ENCODE assay signal across 1 cellular context in the genomic region with DNA sequence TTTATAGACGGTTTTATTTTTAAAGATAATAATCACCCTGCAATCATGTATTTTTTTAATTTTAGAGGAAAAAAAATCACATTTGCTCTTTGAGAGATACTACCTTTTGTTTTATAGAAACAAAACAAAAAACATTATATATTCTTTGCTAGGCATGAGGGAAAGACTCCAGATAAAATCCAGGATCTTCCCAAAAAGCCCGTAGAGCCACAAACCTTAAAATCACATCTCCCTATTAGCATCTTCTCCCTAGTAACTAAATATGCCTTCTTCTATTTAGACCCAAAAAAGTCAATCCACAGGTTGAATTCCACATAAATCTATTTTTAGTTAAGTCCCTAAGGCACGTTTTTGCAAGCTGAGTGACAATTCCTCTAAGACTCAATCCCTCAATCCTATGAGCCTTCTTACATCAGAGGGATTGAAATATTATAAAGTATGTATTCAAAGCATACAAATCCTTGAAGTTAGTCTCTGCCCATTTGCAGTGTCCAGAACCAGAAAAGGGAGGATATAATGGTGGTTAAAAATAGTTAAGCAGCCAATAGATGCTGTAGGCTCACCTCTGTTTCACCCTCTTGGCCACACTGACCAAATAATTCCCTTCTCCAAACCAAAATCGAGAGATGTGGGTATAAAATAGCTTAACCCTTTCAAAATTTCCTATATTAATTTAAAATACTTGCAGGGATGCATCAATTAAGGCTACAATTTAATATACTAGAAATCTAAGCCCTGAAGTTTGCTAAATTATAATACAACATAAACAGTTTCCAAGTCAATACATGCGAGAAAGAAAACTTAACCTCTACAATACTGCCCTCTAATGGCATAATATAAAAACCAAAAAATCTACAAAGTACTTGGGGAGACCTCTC.
TF ChIP-seq lines count a peak whose summit lies in the region.

No MANE protein-coding gene starts in this region.

TF ChIP-seq in HepG2, 621 proteins besides CTCF, POLR2A, EP300 and RAD21 (continued from another document):
- TF ChIP-seq HNF1A (IDR thresholded peaks at IDR 0.05; ENCODE audit: low read depth): no peak
- TF ChIP-seq HNF1A (CRISPR knock-in tag; IDR thresholded peaks at IDR 0.05; ENCODE audit: borderline replicate concordance): no peak
- TF ChIP-seq ZNF772 (CRISPR knock-in tag; IDR thresholded peaks at IDR 0.05): no peak
- TF ChIP-seq HNRNPUL1 (IDR thresholded peaks at IDR 0.05; ENCODE audit: low read depth, low read length): no peak
- no peak for TF ChIP-seq HMGA1 (CRISPR knock-in tag; conservative IDR thresholded peaks at IDR 0.05)
- TF ChIP-seq, protein P1, sequence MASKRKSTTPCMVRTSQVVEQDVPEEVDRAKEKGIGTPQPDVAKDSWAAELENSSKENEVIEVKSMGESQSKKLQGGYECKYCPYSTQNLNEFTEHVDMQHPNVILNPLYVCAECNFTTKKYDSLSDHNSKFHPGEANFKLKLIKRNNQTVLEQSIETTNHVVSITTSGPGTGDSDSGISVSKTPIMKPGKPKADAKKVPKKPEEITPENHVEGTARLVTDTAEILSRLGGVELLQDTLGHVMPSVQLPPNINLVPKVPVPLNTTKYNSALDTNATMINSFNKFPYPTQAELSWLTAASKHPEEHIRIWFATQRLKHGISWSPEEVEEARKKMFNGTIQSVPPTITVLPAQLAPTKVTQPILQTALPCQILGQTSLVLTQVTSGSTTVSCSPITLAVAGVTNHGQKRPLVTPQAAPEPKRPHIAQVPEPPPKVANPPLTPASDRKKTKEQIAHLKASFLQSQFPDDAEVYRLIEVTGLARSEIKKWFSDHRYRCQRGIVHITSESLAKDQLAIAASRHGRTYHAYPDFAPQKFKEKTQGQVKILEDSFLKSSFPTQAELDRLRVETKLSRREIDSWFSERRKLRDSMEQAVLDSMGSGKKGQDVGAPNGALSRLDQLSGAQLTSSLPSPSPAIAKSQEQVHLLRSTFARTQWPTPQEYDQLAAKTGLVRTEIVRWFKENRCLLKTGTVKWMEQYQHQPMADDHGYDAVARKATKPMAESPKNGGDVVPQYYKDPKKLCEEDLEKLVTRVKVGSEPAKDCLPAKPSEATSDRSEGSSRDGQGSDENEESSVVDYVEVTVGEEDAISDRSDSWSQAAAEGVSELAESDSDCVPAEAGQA (IDR thresholded peaks at IDR 0.05; ENCODE audit: low read depth): no peak
- TF ChIP-seq, protein P1 (CRISPR knock-in tag; IDR thresholded peaks at IDR 0.05; ENCODE audit: borderline replicate concordance): no peak
- no peak for TF ChIP-seq ZNF792 (CRISPR knock-in tag; IDR thresholded peaks at IDR 0.05)
- TF ChIP-seq ZNF430 (CRISPR knock-in tag; IDR thresholded peaks at IDR 0.05): no peak
- TF ChIP-seq ZNF609 (CRISPR knock-in tag; IDR thresholded peaks at IDR 0.05; ENCODE audit: borderline replicate concordance): no peak
- TF ChIP-seq, protein P2, sequence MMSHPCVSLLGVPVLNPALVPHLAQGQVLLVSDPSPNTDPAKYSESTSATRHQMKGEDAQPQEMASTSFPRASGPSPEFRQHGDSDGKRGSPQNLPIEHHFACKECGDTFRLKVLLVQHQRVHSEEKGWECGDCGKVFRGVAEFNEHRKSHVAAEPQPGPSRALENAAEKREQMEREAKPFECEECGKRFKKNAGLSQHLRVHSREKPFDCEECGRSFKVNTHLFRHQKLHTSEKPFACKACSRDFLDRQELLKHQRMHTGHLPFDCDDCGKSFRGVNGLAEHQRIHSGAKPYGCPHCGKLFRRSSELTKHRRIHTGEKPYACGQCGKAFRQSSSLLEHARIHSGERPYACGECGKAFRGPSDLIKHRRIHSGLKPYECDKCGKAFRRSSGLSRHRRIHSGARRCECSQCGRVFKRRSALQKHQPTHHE (CRISPR knock-in tag; IDR thresholded peaks at IDR 0.05; ENCODE audit: borderline replicate concordance): no peak
- TF ChIP-seq, protein P3, sequence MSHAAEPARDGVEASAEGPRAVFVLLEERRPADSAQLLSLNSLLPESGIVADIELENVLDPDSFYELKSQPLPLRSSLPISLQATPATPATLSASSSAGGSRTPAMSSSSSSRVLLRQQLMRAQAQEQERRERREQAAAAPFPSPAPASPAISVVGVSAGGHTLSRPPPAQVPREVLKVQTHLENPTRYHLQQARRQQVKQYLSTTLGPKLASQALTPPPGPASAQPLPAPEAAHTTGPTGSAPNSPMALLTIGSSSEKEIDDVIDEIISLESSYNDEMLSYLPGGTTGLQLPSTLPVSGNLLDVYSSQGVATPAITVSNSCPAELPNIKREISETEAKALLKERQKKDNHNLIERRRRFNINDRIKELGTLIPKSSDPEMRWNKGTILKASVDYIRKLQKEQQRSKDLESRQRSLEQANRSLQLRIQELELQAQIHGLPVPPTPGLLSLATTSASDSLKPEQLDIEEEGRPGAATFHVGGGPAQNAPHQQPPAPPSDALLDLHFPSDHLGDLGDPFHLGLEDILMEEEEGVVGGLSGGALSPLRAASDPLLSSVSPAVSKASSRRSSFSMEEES (CRISPR knock-in tag; IDR thresholded peaks at IDR 0.05): no peak
- peak; percentile 47; the same call in 1 of the 2 replicates for TF ChIP-seq SMC3 (IDR thresholded peaks at IDR 0.05; ENCODE audit: low read length)
- TF ChIP-seq ETV5 (CRISPR knock-in tag; IDR thresholded peaks at IDR 0.05; ENCODE audit: borderline replicate concordance): no peak
- no peak for TF ChIP-seq TAF15 (IDR thresholded peaks at IDR 0.05; ENCODE audit: low read depth, low read length, poor library complexity, severe bottlenecking)
- no peak for TF ChIP-seq ZNF564 (CRISPR knock-in tag; IDR thresholded peaks at IDR 0.05)
- TF ChIP-seq, protein P4, sequence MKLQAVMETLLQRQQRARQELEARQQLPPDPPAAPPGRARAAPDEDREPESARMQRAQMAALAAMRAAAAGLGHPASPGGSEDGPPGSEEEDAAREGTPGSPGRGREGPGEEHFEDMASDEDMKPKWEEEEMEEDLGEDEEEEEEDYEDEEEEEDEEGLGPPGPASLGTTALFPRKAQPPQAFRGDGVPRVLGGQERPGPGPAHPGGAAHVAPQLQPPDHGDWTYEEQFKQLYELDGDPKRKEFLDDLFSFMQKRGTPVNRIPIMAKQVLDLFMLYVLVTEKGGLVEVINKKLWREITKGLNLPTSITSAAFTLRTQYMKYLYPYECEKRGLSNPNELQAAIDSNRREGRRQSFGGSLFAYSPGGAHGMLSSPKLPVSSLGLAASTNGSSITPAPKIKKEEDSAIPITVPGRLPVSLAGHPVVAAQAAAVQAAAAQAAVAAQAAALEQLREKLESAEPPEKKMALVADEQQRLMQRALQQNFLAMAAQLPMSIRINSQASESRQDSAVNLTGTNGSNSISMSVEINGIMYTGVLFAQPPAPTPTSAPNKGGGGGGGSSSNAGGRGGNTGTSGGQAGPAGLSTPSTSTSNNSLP (IDR thresholded peaks at IDR 0.05; ENCODE audit: low read depth, low read length): peak; percentile 45; the same call in 1 of the 2 replicates
- peak; percentile 21; the same call in 1 of the 2 replicates for TF ChIP-seq ATF1 (CRISPR knock-in tag; IDR thresholded peaks at IDR 0.05)
- 0 out of 2 replicates have a peak, but pooled peaks have one; percentile 16 for TF ChIP-seq NFIC (IDR thresholded peaks at IDR 0.05; ENCODE audit: low read length)
- no peak for TF ChIP-seq THYN1 (CRISPR knock-in tag; IDR thresholded peaks at IDR 0.05; ENCODE audit: borderline replicate concordance, low read depth)
- peak; percentile 77 for TF ChIP-seq STAG1 (CRISPR knock-in tag; IDR thresholded peaks at IDR 0.05)
